ENCODE assay signal across 16 cellular contexts in the genomic region with DNA sequence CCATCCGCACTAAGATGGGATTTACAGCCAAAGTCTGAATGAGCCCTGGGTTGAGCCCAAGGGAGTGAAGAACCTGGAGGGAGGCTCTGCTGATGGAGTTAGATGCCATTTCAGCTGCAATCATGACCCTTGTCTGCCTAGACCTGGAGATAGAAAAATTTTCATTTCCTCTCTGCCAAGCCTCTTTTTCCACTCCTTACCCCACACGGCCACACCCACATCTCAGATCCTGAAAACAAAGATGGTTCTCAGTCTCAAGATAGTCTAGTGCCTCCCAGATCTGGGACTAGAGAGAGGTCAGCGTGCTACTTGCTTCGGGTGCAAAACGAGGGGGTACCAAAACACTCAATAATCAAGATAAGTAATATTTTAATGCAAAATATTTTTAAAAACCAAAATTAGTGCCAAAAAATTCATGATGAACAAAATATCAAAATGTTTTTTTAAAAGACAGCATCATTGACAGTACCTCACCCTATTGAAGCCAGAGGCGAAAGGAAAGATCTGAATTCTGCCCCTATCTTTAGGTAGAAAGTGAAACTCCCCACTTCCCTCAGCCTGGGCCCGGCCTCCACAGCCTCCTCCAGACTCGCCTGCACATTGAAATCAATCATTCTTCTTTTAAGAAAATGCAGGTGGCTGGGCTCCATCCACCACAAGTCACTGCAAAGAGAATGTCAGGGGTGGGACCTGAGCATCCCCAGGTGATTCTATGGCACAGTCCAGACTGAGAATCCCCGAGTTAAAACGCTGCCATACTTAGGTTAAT. TPM values are rescaled to one million over a fixed set of nuclear protein-coding genes. Genes with fewer than 3 reads are reported as not detected.
A peak's percentile ranks its signal among the peaks of the same experiment; 100 is the strongest.
DNase-seq lines count a peak whose midpoint lies in the region; ATAC-seq and TF ChIP-seq lines count a peak whose summit lies in the region.
"Had no signal": no experiment of that assay in that cellular context is flagged by ENCODE, and none has a peak within 500 bp of the region (broad histone marks: within the 10 kb centered on the region; RNA-seq: fewer than 3 reads in every experiment).

No MANE protein-coding gene starts in this region.

- peaks cover 2% of the 10 kb centered on the region for H3K27me3 ChIP-seq in right cardiac atrium (ENCODE audit: control insufficient read depth, insufficient read depth)
- H3K27me3 ChIP-seq: brain microvascular endothelial cell had no signal

- no peaks in the 10 kb centered on the region for H3K36me3 Mint-ChIP-seq in activated B cell treated with CpG ODN at 0.5 μM for 24 hours (ENCODE audit: low read depth)
- no peaks in the 10 kb centered on the region for H3K36me3 Mint-ChIP-seq in activated CD4-positive, alpha-beta T cell treated with anti-CD3 and anti-CD28 coated beads for 36 hours (ENCODE audit: low read depth)
- no peaks in the 10 kb centered on the region for H3K36me3 Mint-ChIP-seq in activated T-helper 17 cell treated with anti-CD3 and anti-CD28 coated beads, Interleukin-2, amount 50 U/mL, for 72 hours (ENCODE audit: low read depth)

- H3K4me3 ChIP-seq in right cardiac atrium (ENCODE audit: low read length), result no peak overlapping the region

- CTCF ChIA-PET in activated B cell treated with CpG ODN at 0.5 μM for 24 hours (lab: Charles Lee), result no interaction called here
- CTCF ChIA-PET in activated CD4-positive, alpha-beta T cell treated with anti-CD3 and anti-CD28 coated beads for 36 hours (lab: Charles Lee), result no interaction called here

- no peak for DNase-seq in activated B cell treated with CpG ODN at 0.5 μM for 24 hours
- DNase-seq in T1000 (lab: John Stamatoyannopoulos, UW), result no peak
- DNase-seq in activated CD4-positive, alpha-beta T cell treated with anti-CD3 and anti-CD28 coated beads for 36 hours, result no peak
- DNase-seq in right cardiac atrium, result no peak
- DNase-seq: activated CD4-positive, alpha-beta T cell treated with anti-CD3 and anti-CD28 coated beads, Interleukin-2, amount 10 ng/mL, durations not matched to agents 24 days and 14 days; activated gamma-delta T cell treated with Interleukin-2 at 50 U/mL for 16 hours; brain microvascular endothelial cell; C1 segment of cervical spinal cord; OCI-M1; SW 1271 had no signal

- H3K9me3 ChIP-seq in right cardiac atrium (ENCODE audit: control insufficient read depth, low read length), result no peaks in the 10 kb centered on the region

- H3K9me3 Mint-ChIP-seq in activated B cell treated with CpG ODN at 0.5 μM for 24 hours, result no peaks in the 10 kb centered on the region
- H3K9me3 Mint-ChIP-seq in activated CD4-positive, alpha-beta T cell treated with anti-CD3 and anti-CD28 coated beads for 36 hours (ENCODE audit: low read depth), result no peaks in the 10 kb centered on the region
- H3K9me3 Mint-ChIP-seq in activated T-helper 17 cell treated with anti-CD3 and anti-CD28 coated beads, Interleukin-2, amount 50 U/mL, for 72 hours, result no peaks in the 10 kb centered on the region
- H3K9me3 Mint-ChIP-seq: activated CD4-positive, alpha-beta T cell treated with anti-CD3 and anti-CD28 coated beads, Interleukin-2, amount 10 ng/mL, durations not matched to agents 24 days and 14 days had no signal

- H3K4me1 ChIP-seq in right cardiac atrium (ENCODE audit: control insufficient read depth, insufficient read depth, low read length), result no peaks in the 10 kb centered on the region

- POLR2A ChIA-PET in activated B cell treated with CpG ODN at 0.5 μM for 24 hours (lab: Charles Lee), result no interaction called here
- POLR2A ChIA-PET in activated CD4-positive, alpha-beta T cell treated with anti-CD3 and anti-CD28 coated beads for 36 hours (lab: Charles Lee), result no interaction called here

- peaks cover 36% of the 10 kb centered on the region for H3K4me1 Mint-ChIP-seq in activated B cell treated with CpG ODN at 0.5 μM for 24 hours
- no peaks in the 10 kb centered on the region for H3K4me1 Mint-ChIP-seq in activated CD4-positive, alpha-beta T cell treated with anti-CD3 and anti-CD28 coated beads for 36 hours
- H3K4me1 Mint-ChIP-seq in activated T-helper 17 cell treated with anti-CD3 and anti-CD28 coated beads, Interleukin-2, amount 50 U/mL, for 72 hours, result no peaks in the 10 kb centered on the region
- H3K4me1 Mint-ChIP-seq: activated CD4-positive, alpha-beta T cell treated with anti-CD3 and anti-CD28 coated beads, Interleukin-2, amount 10 ng/mL, durations not matched to agents 24 days and 14 days had no signal

- H3K4me3 Mint-ChIP-seq in activated B cell treated with CpG ODN at 0.5 μM for 24 hours, result no peak overlapping the region
- H3K4me3 Mint-ChIP-seq in activated CD4-positive, alpha-beta T cell treated with anti-CD3 and anti-CD28 coated beads for 36 hours, result no peak overlapping the region
- H3K4me3 Mint-ChIP-seq in activated T-helper 17 cell treated with anti-CD3 and anti-CD28 coated beads, Interleukin-2, amount 50 U/mL, for 72 hours, result no peak overlapping the region
- H3K4me3 Mint-ChIP-seq: activated CD4-positive, alpha-beta T cell treated with anti-CD3 and anti-CD28 coated beads, Interleukin-2, amount 10 ng/mL, durations not matched to agents 24 days and 14 days had no signal

- peak; percentile 76 for ATAC-seq in GM18868 (IDR thresholded peaks at IDR 0.05; ENCODE audit: unreplicated experiment)
- peak; percentile 77 for ATAC-seq in GM21526 (IDR thresholded peaks at IDR 0.05; ENCODE audit: low FRiP score, unreplicated experiment)
- peak; percentile 48 for ATAC-seq in HG03045 (IDR thresholded peaks at IDR 0.05; ENCODE audit: unreplicated experiment)
- peak; percentile 47 for ATAC-seq in activated B cell treated with CpG ODN at 0.5 μM for 24 hours (ENCODE audit: low read depth)
- ATAC-seq in activated CD4-positive, alpha-beta T cell treated with anti-CD3 and anti-CD28 coated beads for 36 hours, result no peak
- ATAC-seq in activated T-helper 17 cell treated with anti-CD3 and anti-CD28 coated beads, Interleukin-2, amount 50 U/mL, for 72 hours (replicated peaks), result no peak
- no peak for ATAC-seq in right cardiac atrium

- 84% methylated on average over 10 of the region's 10 CpGs for WGBS in right cardiac atrium

- intact Hi-C loops in activated B cell treated with CpG ODN at 0.5 μM for 24 hours (cut with micrococcal nuclease) (no loop called here), right cardiac atrium (cut with DNase I) (loop anchor here in 1 of 4 donors (5.0 kb wide), 1 partner anchor 61 kb away; no protein-coding TSS in a partner anchor)
- intact Hi-C loops in activated CD4-positive, alpha-beta T cell treated with anti-CD3 and anti-CD28 coated beads for 36 hours (cut with DNase I, micrococcal nuclease), result no loop called here

- no peak for TF ChIP-seq CTCF in activated B cell treated with CpG ODN at 0.5 μM for 24 hours (IDR thresholded peaks at IDR 0.05)

- H3K27me3 Mint-ChIP-seq in activated B cell treated with CpG ODN at 0.5 μM for 24 hours, result no peaks in the 10 kb centered on the region
- peaks cover 8% of the 10 kb centered on the region for H3K27me3 Mint-ChIP-seq in activated CD4-positive, alpha-beta T cell treated with anti-CD3 and anti-CD28 coated beads for 36 hours
- peaks cover 25% of the 10 kb centered on the region for H3K27me3 Mint-ChIP-seq in activated T-helper 17 cell treated with anti-CD3 and anti-CD28 coated beads, Interleukin-2, amount 50 U/mL, for 72 hours
- H3K27me3 Mint-ChIP-seq: activated CD4-positive, alpha-beta T cell treated with anti-CD3 and anti-CD28 coated beads, Interleukin-2, amount 10 ng/mL, durations not matched to agents 24 days and 14 days had no signal

- H3K27ac ChIP-seq in right cardiac atrium (ENCODE audit: low read length), result no peak overlapping the region
- H3K27ac ChIP-seq: brain microvascular endothelial cell had no signal

- H3K27ac Mint-ChIP-seq in activated B cell treated with CpG ODN at 0.5 μM for 24 hours, result no peak overlapping the region
- H3K27ac Mint-ChIP-seq in activated CD4-positive, alpha-beta T cell treated with anti-CD3 and anti-CD28 coated beads for 36 hours, result no peak overlapping the region
- no peak overlapping the region for H3K27ac Mint-ChIP-seq in activated T-helper 17 cell treated with anti-CD3 and anti-CD28 coated beads, Interleukin-2, amount 50 U/mL, for 72 hours
- H3K27ac Mint-ChIP-seq: activated CD4-positive, alpha-beta T cell treated with anti-CD3 and anti-CD28 coated beads, Interleukin-2, amount 10 ng/mL, durations not matched to agents 24 days and 14 days had no signal

RNA-seq across cellular contexts. Expression of a gene that starts 57.8 kb away (rescaled TPM):
- total RNA-seq in activated B cell treated with CpG ODN at 0.5 μM for 24 hours (not detected in 2 replicates), right cardiac atrium (not detected)
- not detected for total RNA-seq in activated CD4-positive, alpha-beta T cell treated with anti-CD3 and anti-CD28 coated beads for 36 hours
- total RNA-seq in activated T-helper 17 cell treated with anti-CD3 and anti-CD28 coated beads, Interleukin-2, amount 50 U/mL, for 72 hours, result not detected
- polyA plus RNA-seq in right cardiac atrium, result not detected
- total RNA-seq: activated CD4-positive, alpha-beta T cell treated with anti-CD3 and anti-CD28 coated beads, Interleukin-2, amount 10 ng/mL, durations not matched to agents 24 days and 14 days; kidney epithelial cell; subcutaneous adipose tissue had no signal

Comparison
In these comparisons a context has a peak if more than half of its experiments do, and no peak if none do; other contexts are left out.
1. ATAC-seq: peak in GM18868 (single experiment), GM21526 (single experiment), HG03045 (single experiment) and activated B cell treated with CpG ODN at 0.5 μM for 24 hours (single experiment); none in activated CD4-positive, alpha-beta T cell treated with anti-CD3 and anti-CD28 coated beads for 36 hours (single experiment), activated T-helper 17 cell treated with anti-CD3 and anti-CD28 coated beads, Interleukin-2, amount 50 U/mL, for 72 hours (single experiment) and right cardiac atrium (0 of 2).